In the genomic region with DNA sequence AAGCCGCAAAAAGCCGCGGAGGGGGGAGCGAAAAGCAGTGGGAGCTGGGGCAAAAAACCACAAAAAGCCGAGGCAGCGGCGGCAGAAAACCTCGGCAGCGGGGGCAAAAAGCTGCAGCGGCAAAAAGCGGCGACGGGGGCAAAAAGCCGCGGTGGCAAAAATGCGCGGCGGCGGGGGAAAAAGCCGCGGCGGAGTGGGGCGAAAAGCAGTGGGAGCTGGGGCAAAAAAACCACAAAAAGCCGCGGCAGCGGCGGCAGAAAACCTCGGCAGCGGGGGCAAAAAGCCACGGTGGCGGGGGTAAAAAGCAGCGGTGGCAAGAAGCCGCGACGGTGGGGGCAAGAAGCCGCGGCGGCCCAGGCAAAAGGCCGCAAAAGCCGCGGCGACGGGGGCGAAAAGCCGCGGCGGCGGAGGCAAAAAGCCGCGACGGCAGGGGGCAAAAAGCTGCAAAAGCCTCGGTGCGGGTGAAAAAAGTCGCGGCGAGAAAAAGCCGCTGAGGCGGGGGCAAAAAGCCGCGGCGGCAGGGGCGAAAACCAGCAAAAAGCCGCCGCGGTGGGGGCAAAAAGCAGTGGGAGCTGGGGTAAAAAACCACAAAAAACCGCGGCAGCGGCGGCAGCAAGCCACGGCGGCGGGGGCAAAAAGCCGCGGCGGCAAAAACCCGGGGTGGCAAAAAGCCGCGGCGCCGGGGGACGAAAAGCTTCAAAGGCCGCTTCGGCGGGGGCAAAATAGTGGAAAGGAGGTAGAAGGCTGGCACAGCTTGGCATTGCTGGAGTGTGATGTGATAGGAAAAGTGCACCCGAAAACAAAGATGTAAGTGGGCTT, we compare ENCODE assay signal across 9 cellular contexts.
DNase-seq lines count a peak whose midpoint lies in the region; ATAC-seq, FAIRE-seq and TF ChIP-seq lines count a peak whose summit lies in the region.
"Had no signal": no experiment of that assay in that cellular context is flagged by ENCODE, and none has a peak within 500 bp of the region (broad histone marks: within the 10 kb centered on the region; RNA-seq: fewer than 3 reads in every experiment).

No MANE protein-coding gene starts in this region.

- FAIRE-seq in endothelial cell of umbilical vein (lab: Jason Lieb, UNC) (no peak), pancreas (lab: Jason Lieb, UNC) (no peak)

- H3K9me1 ChIP-seq in endothelial cell of umbilical vein (replicated peaks; ENCODE audit: control insufficient read depth, extremely low read depth, insufficient read depth, low read length) = no peaks in the 10 kb centered on the region

- peaks cover 2 to 21% of the 10 kb centered on the region in 2 experiments for H3K27me3 ChIP-seq in endothelial cell of umbilical vein (ENCODE audit: control insufficient read depth in 2 of 2, insufficient read depth in 2 of 2, low read length in 2 of 2)
- peaks cover 0 to 7% (median 2%) of the 10 kb centered on the region in 4 donors for H3K27me3 ChIP-seq in pancreas

- BruUV-seq in OCI-LY7 (replicated peaks; lab: Mats Ljungman, UMichigan) = no TSS peak
- no TSS peak for BruUV-seq in endothelial cell of umbilical vein (replicated peaks; lab: Mats Ljungman, UMichigan)

- intact Hi-C loops in OCI-LY7 (cut with micrococcal nuclease; ENCODE audit: unreplicated experiment) (loop anchor here (2.0 to 10.0 kb wide), 2 partner anchors 33 to 135 kb away; partner anchors contain the start of gene ZNF92), endothelial cell of umbilical vein (cut with micrococcal nuclease) (no loop called here), pancreas (cut with DNase I) (no loop called here)

- CTCF ChIA-PET in OCI-LY7 (lab: Charles Lee; ENCODE audit: unreplicated experiment) = no interaction called here
- CTCF ChIA-PET in endothelial cell of umbilical vein (lab: Charles Lee) = interaction anchor here (0.9 kb wide), 1 partner anchor 136 kb away, joined by 4 read pairs; the partner anchor contains the start of gene ZNF92

- peak overlapping the region; percentile 71 for H3K4me2 ChIP-seq in OCI-LY7 (ENCODE audit: low read length)
- H3K4me2 ChIP-seq in endothelial cell of umbilical vein (ENCODE audit: insufficient read depth, low read length) = peak overlapping the region; percentile 55

- DNase-seq in OCI-LY7 (ENCODE audit: low spot score) = peak; percentile 78
- DNase-seq in endothelial cell of umbilical vein (ENCODE audit: low read depth, low spot score) = no peak
- peak in 3 of 6 donors; percentile 10 to 35 (median 26) for DNase-seq in pancreas
- DNase-seq in SKM-1 (lab: John Stamatoyannopoulos, UW; ENCODE audit: unreplicated experiment) = no peak
- no peak for DNase-seq in erythroblast (lab: John Stamatoyannopoulos, UW)
- no peak for DNase-seq in H4 (ENCODE audit: low spot score)
- DNase-seq in stimulated activated CD4-positive, alpha-beta T cell treated with anti-CD3 and anti-CD28 coated beads, Interleukin-4, amount 100 ng/mL, for 24 hours = no peak

- dilution Hi-C loops in endothelial cell of umbilical vein (cut with MboI; ENCODE audit: extremely low pct_ligation_motif_present, low sequenced_read_pairs) = no loop called here

- H3K36me3 ChIP-seq in OCI-LY7 (ENCODE audit: insufficient read depth, low read length) = no peaks in the 10 kb centered on the region; the same call in 1 of the 2 replicates
- no peaks in the 10 kb centered on the region for H3K36me3 ChIP-seq in endothelial cell of umbilical vein (ENCODE audit: control insufficient read depth in 2 of 2, extremely low read depth in 1 of 2, insufficient read depth in 2 of 2, low read length in 2 of 2)
- H3K36me3 ChIP-seq in pancreas = no peaks in the 10 kb centered on the region
- H3K36me3 ChIP-seq: left lung had no signal

- H3K9me3 ChIP-seq in OCI-LY7 (ENCODE audit: low read length) (peaks cover 10% of the 10 kb centered on the region), endothelial cell of umbilical vein (replicated peaks; ENCODE audit: control insufficient read depth, insufficient read depth, low read length) (no peaks in the 10 kb centered on the region), pancreas (no peaks in the 10 kb centered on the region)

- no peaks in the 10 kb centered on the region for H3K9me2 ChIP-seq in OCI-LY7 (ENCODE audit: insufficient read depth, low read length)

- POLR2A ChIA-PET in OCI-LY7 (lab: Charles Lee) = interaction anchor here (0.6 to 2.3 kb wide), 4 partner anchors 9 to 333 kb away, joined by 3 to 13 read pairs (median 8); partner anchors contain the start of gene ZNF92
- POLR2A ChIA-PET in endothelial cell of umbilical vein (lab: Charles Lee) = no interaction called here

- H3K4me3 ChIP-seq in GM08714 (ENCODE audit: low read length) (peak overlapping the region; percentile 65; the same call in 1 of the 2 replicates), OCI-LY7 (ENCODE audit: low read depth, low read length, poor library complexity, severe bottlenecking) (peak overlapping the region; percentile 79), endothelial cell of umbilical vein (replicated peaks in 1 of 3; ENCODE audit: insufficient read depth in 1 of 3, low read depth in 1 of 3, low read length in 3 of 3) (peak overlapping the region; percentile 11 to 37 (median 35)), pancreas (peak overlapping the region in 3 of 4 donors; percentile 10 to 33 (median 32))

- H3K9ac ChIP-seq in endothelial cell of umbilical vein (replicated peaks; ENCODE audit: extremely low read depth, insufficient read depth, low read length) = no peak overlapping the region

- no peaks in the 10 kb centered on the region for H4K20me1 ChIP-seq in OCI-LY7 (ENCODE audit: insufficient read depth, low read length)
- H4K20me1 ChIP-seq in endothelial cell of umbilical vein (replicated peaks; ENCODE audit: control insufficient read depth, extremely low read depth, insufficient read depth, low read length) = no peaks in the 10 kb centered on the region

- H3K27ac ChIP-seq in OCI-LY7 (ENCODE audit: low read depth, low read length, poor library complexity, severe bottlenecking) (peak overlapping the region; percentile 69), endothelial cell of umbilical vein (ENCODE audit: insufficient read depth, low read depth, low read length) (no peak overlapping the region), pancreas (no peak overlapping the region)
- H3K27ac ChIP-seq: left lung had no signal

- H2AFZ ChIP-seq in OCI-LY7 (ENCODE audit: low read length) (peak overlapping the region; percentile 66; the same call in 1 of the 2 replicates), endothelial cell of umbilical vein (ENCODE audit: low read depth, low read length) (peak overlapping the region; percentile 64)

- peaks cover 11% of the 10 kb centered on the region for H3K4me1 ChIP-seq in OCI-LY7 (ENCODE audit: insufficient read depth, low read length, poor library complexity, severe bottlenecking)
- H3K4me1 ChIP-seq in endothelial cell of umbilical vein (ENCODE audit: control insufficient read depth, extremely low read depth, insufficient read depth, low read length) = peaks cover 6% of the 10 kb centered on the region
- H3K4me1 ChIP-seq in pancreas = no peaks in the 10 kb centered on the region

- TF ChIP-seq POLR2A in endothelial cell of umbilical vein (IDR thresholded peaks at IDR 0.05; ENCODE audit: low read depth, low read length) (no peak), erythroblast (IDR thresholded peaks at IDR 0.05; ENCODE audit: low read length) (no peak)

- H3K79me2 ChIP-seq in OCI-LY7 (ENCODE audit: insufficient read depth, low read depth, low read length) (peaks cover 30% of the 10 kb centered on the region), endothelial cell of umbilical vein (ENCODE audit: control insufficient read depth, insufficient read depth, low read length) (no peaks in the 10 kb centered on the region)

- ATAC-seq in pancreas = peak in 1 of 4 donors; percentile 29
- ATAC-seq: left lung had no signal

- TF ChIP-seq CTCF in OCI-LY7 (conservative IDR thresholded peaks at IDR 0.05; ENCODE audit: low read length) = no peak
- no peak for TF ChIP-seq CTCF in endothelial cell of umbilical vein (IDR thresholded peaks at IDR 0.05; ENCODE audit: extremely low read depth in 1 of 2, insufficient read depth in 1 of 2, low read depth in 1 of 2, low read length in 2 of 2)
- TF ChIP-seq CTCF in pancreas (IDR thresholded peaks at IDR 0.05) = no peak

- WGBS in pancreas, 2 donors = 1 to 2% methylated on average over 77 to 85 of the region's 85 CpGs

TF ChIP-seq in endothelial cell of umbilical vein, 7 proteins besides CTCF, POLR2A, EP300 and RAD21:
- TF ChIP-seq JUN (IDR thresholded peaks at IDR 0.05; ENCODE audit: borderline replicate concordance, insufficient read depth, insufficient read length, low read depth) (no peak), EZH2 (IDR thresholded peaks at IDR 0.05; ENCODE audit: borderline replicate concordance, low read depth, low read length, severe bottlenecking) (peak; percentile 97), POLR2AphosphoS5 (IDR thresholded peaks at IDR 0.05; ENCODE audit: insufficient read depth, low read depth, low read length) (no peak), FOS (IDR thresholded peaks at IDR 0.05; ENCODE audit: borderline replicate concordance, insufficient read depth, low read length) (no peak)
